ENCODE assay signal across 1 cellular context in the genomic region with DNA sequence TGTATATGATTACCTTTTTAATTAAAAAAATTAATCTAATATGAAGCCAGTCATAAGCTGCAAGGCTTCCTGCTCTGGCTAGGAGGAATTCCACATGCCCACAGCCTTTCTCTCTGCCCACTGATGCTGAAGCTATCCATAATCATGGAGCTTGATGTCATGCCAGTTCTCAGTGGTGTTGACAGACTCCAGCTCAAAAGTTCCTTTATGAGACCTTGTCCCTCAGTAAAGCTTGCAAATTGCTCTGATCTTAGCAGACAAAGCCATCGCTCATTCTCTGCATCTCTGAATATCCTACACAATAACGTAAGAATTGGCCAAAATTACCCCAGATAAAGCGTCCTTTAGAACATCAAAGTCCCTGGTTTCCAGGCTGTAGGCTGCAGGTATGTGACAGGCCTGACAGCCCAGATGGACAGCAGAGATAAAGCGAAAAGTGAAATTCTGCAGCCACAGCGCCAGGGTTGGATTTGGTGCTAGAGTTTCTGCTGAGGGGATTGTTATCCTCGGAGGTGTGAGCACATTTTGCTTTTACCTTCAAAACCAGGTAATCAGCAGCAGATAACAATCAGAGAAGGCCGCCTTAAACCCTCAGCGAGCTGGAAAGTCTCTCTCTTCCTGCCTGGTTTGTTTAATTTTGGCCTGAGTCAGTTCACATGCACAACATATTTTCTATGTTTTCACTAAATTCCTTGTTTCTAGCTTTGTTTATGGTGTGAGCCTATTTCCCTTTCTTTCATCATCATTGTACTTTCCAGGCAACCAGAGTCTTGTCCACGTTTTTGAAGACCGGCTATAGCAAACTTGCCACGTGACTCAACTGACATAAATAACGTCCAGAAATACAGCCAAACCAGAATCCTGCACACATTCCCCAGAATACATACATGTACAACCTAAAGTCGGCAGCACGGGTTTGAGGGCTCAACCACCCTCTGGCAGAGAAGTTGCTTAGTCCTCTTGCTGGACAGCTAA.
TF ChIP-seq lines count a peak whose summit lies in the region.

No MANE protein-coding gene starts in this region.

TF ChIP-seq in K562, 482 proteins besides CTCF, POLR2A, EP300 and RAD21 (continued from another document and continues in another):
- TF ChIP-seq, protein P1, sequence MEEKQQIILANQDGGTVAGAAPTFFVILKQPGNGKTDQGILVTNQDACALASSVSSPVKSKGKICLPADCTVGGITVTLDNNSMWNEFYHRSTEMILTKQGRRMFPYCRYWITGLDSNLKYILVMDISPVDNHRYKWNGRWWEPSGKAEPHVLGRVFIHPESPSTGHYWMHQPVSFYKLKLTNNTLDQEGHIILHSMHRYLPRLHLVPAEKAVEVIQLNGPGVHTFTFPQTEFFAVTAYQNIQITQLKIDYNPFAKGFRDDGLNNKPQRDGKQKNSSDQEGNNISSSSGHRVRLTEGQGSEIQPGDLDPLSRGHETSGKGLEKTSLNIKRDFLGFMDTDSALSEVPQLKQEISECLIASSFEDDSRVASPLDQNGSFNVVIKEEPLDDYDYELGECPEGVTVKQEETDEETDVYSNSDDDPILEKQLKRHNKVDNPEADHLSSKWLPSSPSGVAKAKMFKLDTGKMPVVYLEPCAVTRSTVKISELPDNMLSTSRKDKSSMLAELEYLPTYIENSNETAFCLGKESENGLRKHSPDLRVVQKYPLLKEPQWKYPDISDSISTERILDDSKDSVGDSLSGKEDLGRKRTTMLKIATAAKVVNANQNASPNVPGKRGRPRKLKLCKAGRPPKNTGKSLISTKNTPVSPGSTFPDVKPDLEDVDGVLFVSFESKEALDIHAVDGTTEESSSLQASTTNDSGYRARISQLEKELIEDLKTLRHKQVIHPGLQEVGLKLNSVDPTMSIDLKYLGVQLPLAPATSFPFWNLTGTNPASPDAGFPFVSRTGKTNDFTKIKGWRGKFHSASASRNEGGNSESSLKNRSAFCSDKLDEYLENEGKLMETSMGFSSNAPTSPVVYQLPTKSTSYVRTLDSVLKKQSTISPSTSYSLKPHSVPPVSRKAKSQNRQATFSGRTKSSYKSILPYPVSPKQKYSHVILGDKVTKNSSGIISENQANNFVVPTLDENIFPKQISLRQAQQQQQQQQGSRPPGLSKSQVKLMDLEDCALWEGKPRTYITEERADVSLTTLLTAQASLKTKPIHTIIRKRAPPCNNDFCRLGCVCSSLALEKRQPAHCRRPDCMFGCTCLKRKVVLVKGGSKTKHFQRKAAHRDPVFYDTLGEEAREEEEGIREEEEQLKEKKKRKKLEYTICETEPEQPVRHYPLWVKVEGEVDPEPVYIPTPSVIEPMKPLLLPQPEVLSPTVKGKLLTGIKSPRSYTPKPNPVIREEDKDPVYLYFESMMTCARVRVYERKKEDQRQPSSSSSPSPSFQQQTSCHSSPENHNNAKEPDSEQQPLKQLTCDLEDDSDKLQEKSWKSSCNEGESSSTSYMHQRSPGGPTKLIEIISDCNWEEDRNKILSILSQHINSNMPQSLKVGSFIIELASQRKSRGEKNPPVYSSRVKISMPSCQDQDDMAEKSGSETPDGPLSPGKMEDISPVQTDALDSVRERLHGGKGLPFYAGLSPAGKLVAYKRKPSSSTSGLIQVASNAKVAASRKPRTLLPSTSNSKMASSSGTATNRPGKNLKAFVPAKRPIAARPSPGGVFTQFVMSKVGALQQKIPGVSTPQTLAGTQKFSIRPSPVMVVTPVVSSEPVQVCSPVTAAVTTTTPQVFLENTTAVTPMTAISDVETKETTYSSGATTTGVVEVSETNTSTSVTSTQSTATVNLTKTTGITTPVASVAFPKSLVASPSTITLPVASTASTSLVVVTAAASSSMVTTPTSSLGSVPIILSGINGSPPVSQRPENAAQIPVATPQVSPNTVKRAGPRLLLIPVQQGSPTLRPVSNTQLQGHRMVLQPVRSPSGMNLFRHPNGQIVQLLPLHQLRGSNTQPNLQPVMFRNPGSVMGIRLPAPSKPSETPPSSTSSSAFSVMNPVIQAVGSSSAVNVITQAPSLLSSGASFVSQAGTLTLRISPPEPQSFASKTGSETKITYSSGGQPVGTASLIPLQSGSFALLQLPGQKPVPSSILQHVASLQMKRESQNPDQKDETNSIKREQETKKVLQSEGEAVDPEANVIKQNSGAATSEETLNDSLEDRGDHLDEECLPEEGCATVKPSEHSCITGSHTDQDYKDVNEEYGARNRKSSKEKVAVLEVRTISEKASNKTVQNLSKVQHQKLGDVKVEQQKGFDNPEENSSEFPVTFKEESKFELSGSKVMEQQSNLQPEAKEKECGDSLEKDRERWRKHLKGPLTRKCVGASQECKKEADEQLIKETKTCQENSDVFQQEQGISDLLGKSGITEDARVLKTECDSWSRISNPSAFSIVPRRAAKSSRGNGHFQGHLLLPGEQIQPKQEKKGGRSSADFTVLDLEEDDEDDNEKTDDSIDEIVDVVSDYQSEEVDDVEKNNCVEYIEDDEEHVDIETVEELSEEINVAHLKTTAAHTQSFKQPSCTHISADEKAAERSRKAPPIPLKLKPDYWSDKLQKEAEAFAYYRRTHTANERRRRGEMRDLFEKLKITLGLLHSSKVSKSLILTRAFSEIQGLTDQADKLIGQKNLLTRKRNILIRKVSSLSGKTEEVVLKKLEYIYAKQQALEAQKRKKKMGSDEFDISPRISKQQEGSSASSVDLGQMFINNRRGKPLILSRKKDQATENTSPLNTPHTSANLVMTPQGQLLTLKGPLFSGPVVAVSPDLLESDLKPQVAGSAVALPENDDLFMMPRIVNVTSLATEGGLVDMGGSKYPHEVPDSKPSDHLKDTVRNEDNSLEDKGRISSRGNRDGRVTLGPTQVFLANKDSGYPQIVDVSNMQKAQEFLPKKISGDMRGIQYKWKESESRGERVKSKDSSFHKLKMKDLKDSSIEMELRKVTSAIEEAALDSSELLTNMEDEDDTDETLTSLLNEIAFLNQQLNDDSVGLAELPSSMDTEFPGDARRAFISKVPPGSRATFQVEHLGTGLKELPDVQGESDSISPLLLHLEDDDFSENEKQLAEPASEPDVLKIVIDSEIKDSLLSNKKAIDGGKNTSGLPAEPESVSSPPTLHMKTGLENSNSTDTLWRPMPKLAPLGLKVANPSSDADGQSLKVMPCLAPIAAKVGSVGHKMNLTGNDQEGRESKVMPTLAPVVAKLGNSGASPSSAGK (IDR thresholded peaks at IDR 0.05) = peak; percentile 31
- no peak for TF ChIP-seq CBFB (CRISPR knock-in tag; IDR thresholded peaks at IDR 0.05)
- no peak for TF ChIP-seq CEBPB (tag; IDR thresholded peaks at IDR 0.05)
- TF ChIP-seq NEUROD1 (IDR thresholded peaks at IDR 0.05; ENCODE audit: borderline replicate concordance, low read depth, low read length, partially characterized antibody) = no peak
- no peak for TF ChIP-seq CREBBP (IDR thresholded peaks at IDR 0.05; ENCODE audit: low read depth, low read length)
- TF ChIP-seq RUNX1 (IDR thresholded peaks at IDR 0.05; ENCODE audit: low read depth) = no peak
- TF ChIP-seq, protein P2, sequence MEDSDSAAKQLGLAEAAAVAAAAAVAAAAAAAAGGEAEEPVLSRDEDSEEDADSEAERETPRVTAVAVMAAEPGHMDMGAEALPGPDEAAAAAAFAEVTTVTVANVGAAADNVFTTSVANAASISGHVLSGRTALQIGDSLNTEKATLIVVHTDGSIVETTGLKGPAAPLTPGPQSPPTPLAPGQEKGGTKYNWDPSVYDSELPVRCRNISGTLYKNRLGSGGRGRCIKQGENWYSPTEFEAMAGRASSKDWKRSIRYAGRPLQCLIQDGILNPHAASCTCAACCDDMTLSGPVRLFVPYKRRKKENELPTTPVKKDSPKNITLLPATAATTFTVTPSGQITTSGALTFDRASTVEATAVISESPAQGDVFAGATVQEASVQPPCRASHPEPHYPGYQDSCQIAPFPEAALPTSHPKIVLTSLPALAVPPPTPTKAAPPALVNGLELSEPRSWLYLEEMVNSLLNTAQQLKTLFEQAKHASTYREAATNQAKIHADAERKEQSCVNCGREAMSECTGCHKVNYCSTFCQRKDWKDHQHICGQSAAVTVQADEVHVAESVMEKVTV (CRISPR knock-in tag; IDR thresholded peaks at IDR 0.05) = no peak
- TF ChIP-seq TARDBP (IDR thresholded peaks at IDR 0.05) = no peak
- 0 out of 2 replicates have a peak, but pooled peaks have one; percentile 47 for TF ChIP-seq MYC (IDR thresholded peaks at IDR 0.05; ENCODE audit: low read depth, low read length)
- no peak for TF ChIP-seq MYC (CRISPR knock-in tag; IDR thresholded peaks at IDR 0.05; ENCODE audit: borderline replicate concordance, low read depth)
- TF ChIP-seq MED1 (CRISPR knock-in tag; IDR thresholded peaks at IDR 0.05; ENCODE audit: borderline replicate concordance) = no peak
- TF ChIP-seq PHF20 (IDR thresholded peaks at IDR 0.05; ENCODE audit: partially characterized antibody) = no peak
- TF ChIP-seq, protein P3, sequence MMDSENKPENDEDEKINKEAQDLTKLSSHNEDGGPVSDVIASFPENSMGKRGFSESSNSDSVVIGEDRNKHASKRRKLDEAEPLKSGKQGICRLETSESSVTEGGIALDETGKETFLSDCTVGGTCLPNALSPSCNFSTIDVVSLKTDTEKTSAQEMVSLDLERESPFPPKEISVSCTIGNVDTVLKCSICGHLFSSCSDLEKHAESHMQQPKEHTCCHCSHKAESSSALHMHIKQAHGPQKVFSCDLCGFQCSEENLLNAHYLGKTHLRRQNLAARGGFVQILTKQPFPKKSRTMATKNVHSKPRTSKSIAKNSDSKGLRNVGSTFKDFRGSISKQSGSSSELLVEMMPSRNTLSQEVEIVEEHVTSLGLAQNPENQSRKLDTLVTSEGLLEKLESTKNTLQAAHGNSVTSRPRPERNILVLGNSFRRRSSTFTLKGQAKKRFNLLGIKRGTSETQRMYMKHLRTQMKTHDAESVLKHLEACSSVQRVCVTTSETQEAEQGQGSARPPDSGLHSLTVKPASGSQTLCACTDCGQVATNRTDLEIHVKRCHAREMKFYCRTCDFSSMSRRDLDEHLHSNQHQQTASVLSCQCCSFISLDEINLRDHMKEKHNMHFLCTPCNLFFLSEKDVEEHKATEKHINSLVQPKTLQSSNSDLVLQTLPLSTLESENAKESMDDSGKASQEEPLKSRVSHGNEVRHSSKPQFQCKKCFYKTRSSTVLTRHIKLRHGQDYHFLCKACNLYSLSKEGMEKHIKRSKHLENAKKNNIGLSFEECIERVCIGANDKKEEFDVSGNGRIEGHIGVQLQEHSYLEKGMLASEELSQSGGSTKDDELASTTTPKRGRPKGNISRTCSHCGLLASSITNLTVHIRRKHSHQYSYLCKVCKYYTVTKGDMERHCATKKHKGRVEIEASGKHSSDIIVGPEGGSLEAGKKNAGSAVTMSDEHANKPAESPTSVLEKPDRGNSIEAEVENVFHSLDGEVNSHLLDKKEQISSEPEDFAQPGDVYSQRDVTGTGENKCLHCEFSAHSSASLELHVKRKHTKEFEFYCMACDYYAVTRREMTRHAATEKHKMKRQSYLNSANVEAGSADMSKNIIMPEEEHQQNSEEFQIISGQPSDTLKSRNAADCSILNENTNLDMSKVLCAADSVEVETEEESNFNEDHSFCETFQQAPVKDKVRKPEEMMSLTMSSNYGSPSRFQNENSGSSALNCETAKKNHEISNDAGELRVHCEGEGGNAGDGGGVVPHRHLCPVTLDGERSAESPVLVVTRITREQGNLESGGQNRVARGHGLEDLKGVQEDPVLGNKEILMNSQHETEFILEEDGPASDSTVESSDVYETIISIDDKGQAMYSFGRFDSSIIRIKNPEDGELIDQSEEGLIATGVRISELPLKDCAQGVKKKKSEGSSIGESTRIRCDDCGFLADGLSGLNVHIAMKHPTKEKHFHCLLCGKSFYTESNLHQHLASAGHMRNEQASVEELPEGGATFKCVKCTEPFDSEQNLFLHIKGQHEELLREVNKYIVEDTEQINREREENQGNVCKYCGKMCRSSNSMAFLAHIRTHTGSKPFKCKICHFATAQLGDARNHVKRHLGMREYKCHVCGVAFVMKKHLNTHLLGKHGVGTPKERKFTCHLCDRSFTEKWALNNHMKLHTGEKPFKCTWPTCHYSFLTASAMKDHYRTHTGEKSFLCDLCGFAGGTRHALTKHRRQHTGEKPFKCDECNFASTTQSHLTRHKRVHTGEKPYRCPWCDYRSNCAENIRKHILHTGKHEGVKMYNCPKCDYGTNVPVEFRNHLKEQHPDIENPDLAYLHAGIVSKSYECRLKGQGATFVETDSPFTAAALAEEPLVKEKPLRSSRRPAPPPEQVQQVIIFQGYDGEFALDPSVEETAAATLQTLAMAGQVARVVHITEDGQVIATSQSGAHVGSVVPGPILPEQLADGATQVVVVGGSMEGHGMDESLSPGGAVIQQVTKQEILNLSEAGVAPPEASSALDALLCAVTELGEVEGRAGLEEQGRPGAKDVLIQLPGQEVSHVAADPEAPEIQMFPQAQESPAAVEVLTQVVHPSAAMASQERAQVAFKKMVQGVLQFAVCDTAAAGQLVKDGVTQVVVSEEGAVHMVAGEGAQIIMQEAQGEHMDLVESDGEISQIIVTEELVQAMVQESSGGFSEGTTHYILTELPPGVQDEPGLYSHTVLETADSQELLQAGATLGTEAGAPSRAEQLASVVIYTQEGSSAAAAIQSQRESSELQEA (IDR thresholded peaks at IDR 0.05; ENCODE audit: low read depth) = no peak
- no peak for TF ChIP-seq STAG1 (CRISPR knock-in tag; IDR thresholded peaks at IDR 0.05; ENCODE audit: borderline replicate concordance)
- no peak for TF ChIP-seq ETV5 (CRISPR knock-in tag; IDR thresholded peaks at IDR 0.05; ENCODE audit: low read depth)
- TF ChIP-seq BRCA1 (IDR thresholded peaks at IDR 0.05) = no peak
- TF ChIP-seq BRCA1 (CRISPR knock-in tag; IDR thresholded peaks at IDR 0.05) = no peak
- TF ChIP-seq, protein P4, sequence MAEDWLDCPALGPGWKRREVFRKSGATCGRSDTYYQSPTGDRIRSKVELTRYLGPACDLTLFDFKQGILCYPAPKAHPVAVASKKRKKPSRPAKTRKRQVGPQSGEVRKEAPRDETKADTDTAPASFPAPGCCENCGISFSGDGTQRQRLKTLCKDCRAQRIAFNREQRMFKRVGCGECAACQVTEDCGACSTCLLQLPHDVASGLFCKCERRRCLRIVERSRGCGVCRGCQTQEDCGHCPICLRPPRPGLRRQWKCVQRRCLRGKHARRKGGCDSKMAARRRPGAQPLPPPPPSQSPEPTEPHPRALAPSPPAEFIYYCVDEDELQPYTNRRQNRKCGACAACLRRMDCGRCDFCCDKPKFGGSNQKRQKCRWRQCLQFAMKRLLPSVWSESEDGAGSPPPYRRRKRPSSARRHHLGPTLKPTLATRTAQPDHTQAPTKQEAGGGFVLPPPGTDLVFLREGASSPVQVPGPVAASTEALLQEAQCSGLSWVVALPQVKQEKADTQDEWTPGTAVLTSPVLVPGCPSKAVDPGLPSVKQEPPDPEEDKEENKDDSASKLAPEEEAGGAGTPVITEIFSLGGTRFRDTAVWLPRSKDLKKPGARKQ (CRISPR knock-in tag; IDR thresholded peaks at IDR 0.05) = no peak
- peak; percentile 75 for TF ChIP-seq CTBP1 (IDR thresholded peaks at IDR 0.05; ENCODE audit: borderline replicate concordance)
- no peak for TF ChIP-seq U2AF1 (optimal IDR thresholded peaks at IDR 0.05; ENCODE audit: low read depth, low read length)
- no peak for TF ChIP-seq ZBTB7A (IDR thresholded peaks at IDR 0.05; ENCODE audit: borderline replicate concordance, control insufficient read depth, low read depth, low read length)
- TF ChIP-seq ETV6 (IDR thresholded peaks at IDR 0.05; ENCODE audit: borderline replicate concordance in 1 of 2, low read depth in 2 of 2, low read length in 1 of 2) = no peak
- TF ChIP-seq ETV6 (CRISPR knock-in tag; IDR thresholded peaks at IDR 0.05; ENCODE audit: borderline replicate concordance) = no peak
- TF ChIP-seq FOXM1 (IDR thresholded peaks at IDR 0.05; ENCODE audit: low read depth) = no peak
- TF ChIP-seq FOXM1 (CRISPR knock-in tag; IDR thresholded peaks at IDR 0.05; ENCODE audit: low read depth) = no peak
